In the genomic region with DNA sequence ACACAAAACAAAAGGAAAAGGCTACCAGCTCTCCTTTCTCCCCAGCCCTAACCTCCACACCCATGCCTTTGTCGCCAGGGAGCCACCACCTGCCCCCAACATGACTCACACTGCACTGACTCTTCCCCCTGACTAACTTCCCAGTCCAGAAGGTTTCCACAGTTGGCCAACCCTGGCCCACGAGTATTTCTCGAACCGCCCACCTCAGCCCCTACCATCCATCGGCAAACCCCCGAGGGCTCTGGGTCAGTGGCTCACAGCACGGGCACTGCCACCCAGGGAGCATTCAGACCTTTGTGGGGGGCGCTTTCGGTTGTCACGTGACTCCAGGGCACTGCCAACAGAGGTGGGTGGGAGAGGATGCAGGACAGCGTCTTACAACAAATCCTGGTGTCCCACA, we compare ENCODE assay signal across 1 cellular context.
TF ChIP-seq lines count a peak whose summit lies in the region.

No MANE protein-coding gene starts in this region.

TF ChIP-seq in K562, 482 proteins besides CTCF, POLR2A, EP300 and RAD21:
- TF ChIP-seq, protein P1, sequence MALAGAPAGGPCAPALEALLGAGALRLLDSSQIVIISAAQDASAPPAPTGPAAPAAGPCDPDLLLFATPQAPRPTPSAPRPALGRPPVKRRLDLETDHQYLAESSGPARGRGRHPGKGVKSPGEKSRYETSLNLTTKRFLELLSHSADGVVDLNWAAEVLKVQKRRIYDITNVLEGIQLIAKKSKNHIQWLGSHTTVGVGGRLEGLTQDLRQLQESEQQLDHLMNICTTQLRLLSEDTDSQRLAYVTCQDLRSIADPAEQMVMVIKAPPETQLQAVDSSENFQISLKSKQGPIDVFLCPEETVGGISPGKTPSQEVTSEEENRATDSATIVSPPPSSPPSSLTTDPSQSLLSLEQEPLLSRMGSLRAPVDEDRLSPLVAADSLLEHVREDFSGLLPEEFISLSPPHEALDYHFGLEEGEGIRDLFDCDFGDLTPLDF (CRISPR knock-in tag; IDR thresholded peaks at IDR 0.05), result no peak
- TF ChIP-seq RAD51 (IDR thresholded peaks at IDR 0.05; ENCODE audit: borderline replicate concordance, low read depth) (peak; percentile 22; the same call in 1 of the 2 replicates), ZNF384 (IDR thresholded peaks at IDR 0.05; ENCODE audit: low read depth, low read length) (no peak), ARHGAP35 (IDR thresholded peaks at IDR 0.05; ENCODE audit: partially characterized antibody) (no peak), CAMTA2 (CRISPR knock-in tag; conservative IDR thresholded peaks at IDR 0.05) (no peak)
- TF ChIP-seq, protein P2, sequence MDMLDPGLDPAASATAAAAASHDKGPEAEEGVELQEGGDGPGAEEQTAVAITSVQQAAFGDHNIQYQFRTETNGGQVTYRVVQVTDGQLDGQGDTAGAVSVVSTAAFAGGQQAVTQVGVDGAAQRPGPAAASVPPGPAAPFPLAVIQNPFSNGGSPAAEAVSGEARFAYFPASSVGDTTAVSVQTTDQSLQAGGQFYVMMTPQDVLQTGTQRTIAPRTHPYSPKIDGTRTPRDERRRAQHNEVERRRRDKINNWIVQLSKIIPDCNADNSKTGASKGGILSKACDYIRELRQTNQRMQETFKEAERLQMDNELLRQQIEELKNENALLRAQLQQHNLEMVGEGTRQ (CRISPR knock-in tag; IDR thresholded peaks at IDR 0.05), result peak; percentile 49
- TF ChIP-seq, protein P3, sequence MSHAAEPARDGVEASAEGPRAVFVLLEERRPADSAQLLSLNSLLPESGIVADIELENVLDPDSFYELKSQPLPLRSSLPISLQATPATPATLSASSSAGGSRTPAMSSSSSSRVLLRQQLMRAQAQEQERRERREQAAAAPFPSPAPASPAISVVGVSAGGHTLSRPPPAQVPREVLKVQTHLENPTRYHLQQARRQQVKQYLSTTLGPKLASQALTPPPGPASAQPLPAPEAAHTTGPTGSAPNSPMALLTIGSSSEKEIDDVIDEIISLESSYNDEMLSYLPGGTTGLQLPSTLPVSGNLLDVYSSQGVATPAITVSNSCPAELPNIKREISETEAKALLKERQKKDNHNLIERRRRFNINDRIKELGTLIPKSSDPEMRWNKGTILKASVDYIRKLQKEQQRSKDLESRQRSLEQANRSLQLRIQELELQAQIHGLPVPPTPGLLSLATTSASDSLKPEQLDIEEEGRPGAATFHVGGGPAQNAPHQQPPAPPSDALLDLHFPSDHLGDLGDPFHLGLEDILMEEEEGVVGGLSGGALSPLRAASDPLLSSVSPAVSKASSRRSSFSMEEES (CRISPR knock-in tag; IDR thresholded peaks at IDR 0.05), result peak; percentile 83
